In genomic region chr3:13045904-13046568, GRCh38 we compare ENCODE assay signal across 8 cellular contexts. TPM values are rescaled to one million over a fixed set of nuclear protein-coding genes. Genes with fewer than 3 reads are reported as not detected.
DNase-seq lines count a peak whose midpoint lies in the region; ATAC-seq, FAIRE-seq and TF ChIP-seq lines count a peak whose summit lies in the region.

No MANE protein-coding gene starts in this region.

- ATAC-seq in Right ventricle myocardium inferior (peak; percentile 52), HG02678 (IDR thresholded peaks at IDR 0.05; ENCODE audit: unreplicated experiment) (peak; percentile 88)

- no peak overlapping the region for H3K27ac ChIP-seq in right atrium auricular region
- H3K27ac ChIP-seq in kidney (ENCODE audit: low read depth in 2 of 2, low read length in 2 of 2): no peak overlapping the region

- H3K4me3 ChIP-seq in right atrium auricular region: no peak overlapping the region
- no peak overlapping the region for H3K4me3 ChIP-seq in kidney (ENCODE audit: low read length in 2 of 2)

- FAIRE-seq in kidney (lab: Jason Lieb, UNC): no peak

- no peak overlapping the region for H3K9ac ChIP-seq in kidney (ENCODE audit: low read length in 2 of 2)

- H3K4me1 ChIP-seq in right atrium auricular region: no peaks in the 10 kb centered on the region
- no peaks in the 10 kb centered on the region for H3K4me1 ChIP-seq in kidney (ENCODE audit: control insufficient read depth in 1 of 2, insufficient read depth in 1 of 2, low read depth in 1 of 2, low read length in 2 of 2)

- no peaks in the 10 kb centered on the region for H3K27me3 ChIP-seq in right atrium auricular region

- TF ChIP-seq CTCF in right atrium auricular region (IDR thresholded peaks at IDR 0.05) (no peak), kidney (IDR thresholded peaks at IDR 0.05; ENCODE audit: borderline replicate concordance, extremely low read depth, insufficient read depth) (no peak)

- H3K9me3 ChIP-seq in right atrium auricular region: no peaks in the 10 kb centered on the region
- H3K9me3 ChIP-seq in kidney (ENCODE audit: control insufficient read depth in 1 of 2, low read length in 2 of 2): no peaks in the 10 kb centered on the region

- H3K36me3 ChIP-seq in right atrium auricular region (no peaks in the 10 kb centered on the region), kidney (ENCODE audit: control insufficient read depth in 1 of 2, insufficient read depth in 2 of 2, low read length in 2 of 2) (no peaks in the 10 kb centered on the region)

- DNase-seq in Right ventricle myocardium inferior (ENCODE audit: missing footprints): no peak
- no peak for DNase-seq in right atrium auricular region (ENCODE audit: low spot score)
- peak; percentile 59 for DNase-seq in NCI-H2171 (lab: John Stamatoyannopoulos, UW)
- peak; percentile 72 for DNase-seq in kidney
- DNase-seq in AG08396 (ENCODE audit: low spot score): no peak
- DNase-seq in LoVo (ENCODE audit: low spot score): no peak
- no peak for DNase-seq in HCEC 1CT

- intact Hi-C loops in Right ventricle myocardium inferior (cut with DNase I): no loop called here
- intact Hi-C loops in kidney (cut with DNase I): no loop called here

RNA-seq across cellular contexts. Expression of gene IQSEC1, which starts 27.2 kb away (rescaled TPM):
- total RNA-seq in Right ventricle myocardium inferior (81.2 TPM), right atrium auricular region (10 to 100 TPM; 57.5 to 63.9 TPM), kidney (45.7 TPM)
- polyA plus RNA-seq in kidney (ENCODE audit: insufficient read depth, low read depth, low replicate concordance): 15.1 TPM

Comparison
In these comparisons a context has a peak if more than half of its experiments do, and no peak if none do; other contexts are left out.
1. DNase-seq: peak in NCI-H2171 (single experiment) and kidney (single experiment); none in Right ventricle myocardium inferior (single experiment), right atrium auricular region (single experiment), AG08396 (single experiment), LoVo (single experiment) and HCEC 1CT (single experiment).